ENCODE assay signal across 25 cellular contexts in genomic region chr2:134019871-134020270, GRCh38.
"Had no signal": no experiment of that assay in that cellular context is flagged by ENCODE, and none has a peak within 500 bp of the region (broad histone marks: within the 10 kb centered on the region; RNA-seq: fewer than 3 reads in every experiment).

No MANE protein-coding gene starts in this region.

- H3K4me3 Mint-ChIP-seq: activated CD8-positive, alpha-beta T cell treated with anti-CD3 and anti-CD28 coated beads, Interleukin-2, amount 10 ng/mL, durations not matched to agents 7 days and 5 days had no signal

- FAIRE-seq: bronchial epithelial cell had no signal

- DNase-seq: activated CD4-positive, alpha-beta T cell treated with anti-CD3 and anti-CD28 coated beads for 4 hours; activated CD4-positive, alpha-beta T cell treated with anti-CD3 and anti-CD28 coated beads, Interleukin-2, amount 50 U/mL, for 4 hours; activated CD8-positive, alpha-beta memory T cell treated with anti-CD3 and anti-CD28 coated beads, Interleukin-2, amount 50 U/mL, for 48 hours; activated CD8-positive, alpha-beta T cell treated with anti-CD3 and anti-CD28 coated beads, Interleukin-2, amount 10 ng/mL, durations not matched to agents 7 days and 5 days; activated naive CD4-positive, alpha-beta T cell treated with anti-CD3 and anti-CD28 coated beads, Interleukin-2, amount 50 U/mL, for 16 hours; activated T-cell treated with anti-CD3 and anti-CD28 coated beads, Interleukin-2, amount 50 U/mL, for 1 hour; body of pancreas; NCI-H1092; NCI-H1417; NCI-H2171; NCI-H2227 treated with DMSO at 0.1 percent for 48 hours; NCI-H446 treated with DMSO at 0.1 percent for 48 hours; NCI-H524 treated with DMSO at 0.1 percent for 48 hours; NCI-H748 treated with DMSO at 0.1 percent for 48 hours; NK-92 treated with Interleukin-12 subunit alpha and Interleukin-12 subunit beta, amount 100 ng/mL, for 24 hours; OCI-M1; Right ventricle myocardium superior; SK-N-SH; T-helper 1 cell had no signal

- H3K27ac Mint-ChIP-seq: activated CD8-positive, alpha-beta T cell treated with anti-CD3 and anti-CD28 coated beads, Interleukin-2, amount 10 ng/mL, durations not matched to agents 7 days and 5 days had no signal

- H3K4me3 ChIP-seq: ascending aorta, body of pancreas, SJCRH30 had no signal

- H3K4me1 ChIP-seq: ascending aorta, body of pancreas had no signal

- H3K27ac ChIP-seq: ascending aorta, body of pancreas, KMS-11, SJCRH30, VCaP had no signal

- H3K36me3 ChIP-seq: ascending aorta, SJCRH30 had no signal

- H3K27me3 ChIP-seq: ascending aorta, body of pancreas, SJCRH30 had no signal

- H3K9me3 ChIP-seq: ascending aorta, body of pancreas, SJCRH30, SK-N-SH had no signal

- ATAC-seq: activated CD8-positive, alpha-beta T cell treated with anti-CD3 and anti-CD28 coated beads, Interleukin-2, amount 10 ng/mL, durations not matched to agents 7 days and 5 days; body of pancreas; Panc1 had no signal
